In the genomic region with DNA sequence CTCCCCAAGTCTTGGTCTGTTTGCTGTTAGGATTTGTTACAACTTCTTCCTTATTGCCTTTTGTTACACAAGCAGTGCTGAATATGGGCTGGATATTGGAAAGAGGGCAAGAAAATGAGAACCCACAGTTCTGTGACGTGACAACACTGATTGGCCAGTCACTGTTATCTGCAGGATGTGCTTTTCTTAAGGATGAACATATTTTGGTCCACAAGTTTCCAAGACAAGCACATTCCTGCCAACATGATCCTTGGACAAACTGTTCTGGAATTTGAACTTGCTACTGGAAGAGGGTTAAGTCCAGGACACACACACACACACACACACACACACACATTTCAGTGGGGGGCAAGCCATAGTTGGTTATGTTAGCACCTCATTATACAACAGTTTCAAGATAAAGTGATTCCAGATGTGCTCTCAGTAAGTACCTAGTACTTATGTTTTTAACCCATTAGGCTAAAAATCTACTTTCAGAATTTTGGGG, we compare ENCODE assay signal across 10 cellular contexts. TPM values are rescaled to one million over a fixed set of nuclear protein-coding genes. Genes with fewer than 3 reads are reported as not detected.
DNase-seq lines count a peak whose midpoint lies in the region; ATAC-seq and TF ChIP-seq lines count a peak whose summit lies in the region.
"Had no signal": no experiment of that assay in that cellular context is flagged by ENCODE, and none has a peak within 500 bp of the region (broad histone marks: within the 10 kb centered on the region; RNA-seq: fewer than 3 reads in every experiment).

No MANE protein-coding gene starts in this region.

- no peak overlapping the region for H3K27ac Mint-ChIP-seq in endodermal cell

- no peak for TF ChIP-seq CTCF in AG04450 (IDR thresholded peaks at IDR 0.05; ENCODE audit: low read depth, low read length)
- TF ChIP-seq CTCF in endodermal cell (conservative IDR thresholded peaks at IDR 0.05): no peak

- H3K4me1 Mint-ChIP-seq in endodermal cell: peaks cover 57% of the 10 kb centered on the region

- H3K27me3 Mint-ChIP-seq in endodermal cell (ENCODE audit: insufficient read depth): no peaks in the 10 kb centered on the region

- ATAC-seq in HG03571 (IDR thresholded peaks at IDR 0.05; ENCODE audit: unreplicated experiment) (no peak), HG03175 (IDR thresholded peaks at IDR 0.05; ENCODE audit: unreplicated experiment) (no peak)
- ATAC-seq: activated CD4-positive, CD25-positive, alpha-beta regulatory T cell treated with anti-CD3 and anti-CD28 coated beads, Interleukin-2, amount 50 U/mL, for 24 hours had no signal

- H3K4me3 ChIP-seq in AG04450 (ENCODE audit: low read depth, low read length): no peak overlapping the region
- no peak overlapping the region for H3K4me3 ChIP-seq in MG63
- H3K4me3 ChIP-seq in endodermal cell (ENCODE audit: low read length): no peak overlapping the region
- no peak overlapping the region for H3K4me3 ChIP-seq in muscle layer of duodenum (ENCODE audit: low read depth in 1 of 2, low read length in 2 of 2)

- POLR2A ChIA-PET in AG04450 (lab: Yijun Ruan, JAX): no interaction called here

- H3K9me3 Mint-ChIP-seq in endodermal cell: no peaks in the 10 kb centered on the region

- H3K9ac ChIP-seq in endodermal cell (ENCODE audit: extremely low read depth, low read length, poor library complexity, severe bottlenecking): no peak overlapping the region

- H3K4me1 ChIP-seq in endodermal cell (ENCODE audit: control insufficient read depth, insufficient read depth, low read length) (peaks cover 10% of the 10 kb centered on the region), muscle layer of duodenum (ENCODE audit: control insufficient read depth in 1 of 2, insufficient read depth in 2 of 2, low read length in 2 of 2) (peaks cover 15 to 17% of the 10 kb centered on the region in 2 donors)

- CTCF ChIA-PET in AG04450 (lab: Charles Lee): interaction anchor here (1.4 kb wide), 1 partner anchor 595 kb away, joined by 3 read pairs; no protein-coding TSS in a partner anchor

- 57 to 100% methylated on average over 1 of the region's 1 CpG for WGBS in endodermal cell (ENCODE audit: insufficient coverage in 1 of 2, insufficient read length in 1 of 2), 2 experiments

- H3K36me3 ChIP-seq in MG63 (peaks cover 11% of the 10 kb centered on the region; the same call in 1 of the 2 replicates), endodermal cell (ENCODE audit: control insufficient read depth, insufficient read depth, low read length) (peaks cover 7% of the 10 kb centered on the region), muscle layer of duodenum (ENCODE audit: control insufficient read depth in 1 of 2, insufficient read depth in 2 of 2, low read length in 2 of 2) (peaks cover 0 to 4% of the 10 kb centered on the region in 2 donors)

- no peak for DNase-seq in AG04450 (ENCODE audit: low read depth, low spot score)
- DNase-seq in MG63: peak; percentile 75
- DNase-seq in endodermal cell: peak; percentile 40
- no peak for DNase-seq in inferior parietal cortex (ENCODE audit: extremely low spot score)
- no peak for DNase-seq in activated CD4-positive, alpha-beta T cell treated with anti-CD3 and anti-CD28 coated beads, Interleukin-2, amount 50 U/mL, for 4 hours

- peaks cover 21% of the 10 kb centered on the region for H3K36me3 Mint-ChIP-seq in endodermal cell (ENCODE audit: low read depth)

- H3K27ac ChIP-seq in AG04450 (ENCODE audit: low read depth, low read length): peak overlapping the region; percentile 2
- no peak overlapping the region for H3K27ac ChIP-seq in endodermal cell (ENCODE audit: low read depth, low read length)
- H3K27ac ChIP-seq in muscle layer of duodenum (ENCODE audit: low read length): peak overlapping the region; percentile 14
- H3K27ac ChIP-seq: HL-60 had no signal

- H3K4me3 Mint-ChIP-seq in endodermal cell: no peak overlapping the region

- no peaks in the 10 kb centered on the region for H3K27me3 ChIP-seq in AG04450 (ENCODE audit: control insufficient read depth, insufficient read depth, low read length)
- H3K27me3 ChIP-seq in MG63: no peaks in the 10 kb centered on the region
- no peaks in the 10 kb centered on the region for H3K27me3 ChIP-seq in endodermal cell (ENCODE audit: control insufficient read depth, insufficient read depth, low read length, poor library complexity, severe bottlenecking)
- H3K27me3 ChIP-seq in muscle layer of duodenum (ENCODE audit: low read depth, low read length): no peaks in the 10 kb centered on the region

- peaks cover 3% of the 10 kb centered on the region; the same call in 1 of the 2 replicates for H3K9me3 ChIP-seq in AG04450 (ENCODE audit: control insufficient read depth, insufficient read depth, low read length)
- H3K9me3 ChIP-seq in MG63: no peaks in the 10 kb centered on the region; the same call in 1 of the 2 replicates
- no peaks in the 10 kb centered on the region for H3K9me3 ChIP-seq in endodermal cell (ENCODE audit: control insufficient read depth, low read length)
- no peaks in the 10 kb centered on the region for H3K9me3 ChIP-seq in muscle layer of duodenum (ENCODE audit: control insufficient read depth in 1 of 2, low read length in 2 of 2)

RNA-seq across cellular contexts. Expression of a gene that starts 16.6 kb away (rescaled TPM):
- 520 and 749 TPM in 2 replicates for polyA plus RNA-seq in AG04450 (2011; rRNA removed)
- polyA minus RNA-seq in AG04450 (2011; rRNA and poly(A)+ RNA removed): 432 and 681 TPM in 2 replicates
- total RNA-seq in MG63 (2014; rRNA removed; shearing (Covaris generic); ENCODE audit: low replicate concordance): 331 and 535 TPM in 2 replicates
- total RNA-seq in endodermal cell: 100 to 1,000 TPM; 156 to 230 TPM
- polyA plus RNA-seq in endodermal cell (2013, experiment 1 of 2): 185 TPM
- polyA plus RNA-seq in endodermal cell (2013, experiment 2 of 2): 170 TPM

Comparison
In these comparisons a context has a peak if more than half of its experiments do, and no peak if none do; other contexts are left out.
1. DNase-seq: peak in MG63 (single experiment) and endodermal cell (single experiment); none in AG04450 (single experiment), inferior parietal cortex (single experiment) and activated CD4-positive, alpha-beta T cell treated with anti-CD3 and anti-CD28 coated beads, Interleukin-2, amount 50 U/mL, for 4 hours (0 of 2).